Comparison of ENCODE assay signal across 20 cellular contexts in genomic region chr22:32971252-32971651, GRCh38.
"Had no signal": no experiment of that assay in that cellular context is flagged by ENCODE, and none has a peak within 500 bp of the region (broad histone marks: within the 10 kb centered on the region; RNA-seq: fewer than 3 reads in every experiment).

No MANE protein-coding gene starts in this region.

- H3K27me3 ChIP-seq: left lung, neutrophil, right lobe of liver had no signal

- H3K4me1 ChIP-seq: parathyroid adenoma, tibial artery had no signal

- H3K4me1 Mint-ChIP-seq: activated naive CD8-positive, alpha-beta T cell treated with anti-CD3 and anti-CD28 coated beads, Interleukin-2, amount 10 ng/mL, durations not matched to agents 7 days and 5 days; immature natural killer cell; natural killer cell; T-helper 17 cell had no signal

- H3K9me3 ChIP-seq: neutrophil had no signal

- H3K27ac ChIP-seq: left lung, neutrophil, parathyroid adenoma, right lobe of liver, tibial artery had no signal

- H3K36me3 Mint-ChIP-seq: activated naive CD8-positive, alpha-beta T cell treated with anti-CD3 and anti-CD28 coated beads, Interleukin-2, amount 10 ng/mL, durations not matched to agents 7 days and 5 days; immature natural killer cell; natural killer cell had no signal

- H3K9me3 Mint-ChIP-seq: activated naive CD4-positive, alpha-beta T cell treated with anti-CD3 and anti-CD28 coated beads for 36 hours; activated naive CD8-positive, alpha-beta T cell treated with anti-CD3 and anti-CD28 coated beads, Interleukin-2, amount 10 ng/mL, durations not matched to agents 7 days and 5 days; immature natural killer cell; natural killer cell had no signal

- H3K27ac Mint-ChIP-seq: activated naive CD4-positive, alpha-beta T cell treated with anti-CD3 and anti-CD28 coated beads for 36 hours; activated naive CD8-positive, alpha-beta T cell treated with anti-CD3 and anti-CD28 coated beads, Interleukin-2, amount 10 ng/mL, durations not matched to agents 7 days and 5 days; immature natural killer cell; natural killer cell; T-helper 17 cell had no signal

- DNase-seq: activated CD4-positive, alpha-beta T cell treated with anti-CD3 and anti-CD28 coated beads for 4 hours; activated CD4-positive, alpha-beta T cell treated with anti-CD3 and anti-CD28 coated beads, Interleukin-2, amount 50 U/mL, for 48 hours; activated CD4-positive, CD25-positive, alpha-beta regulatory T cell; activated naive CD4-positive, alpha-beta T cell treated with anti-CD3 and anti-CD28 coated beads for 36 hours; activated naive CD8-positive, alpha-beta T cell treated with anti-CD3 and anti-CD28 coated beads, Interleukin-2, amount 10 ng/mL, durations not matched to agents 7 days and 5 days; activated T-cell treated with anti-CD3 and anti-CD28 coated beads, Interleukin-2, amount 50 U/mL, for 48 hours; foreskin fibroblast; immature natural killer cell; left lung; natural killer cell; right lobe of liver; stimulated activated CD4-positive, alpha-beta T cell treated with anti-CD3 and anti-CD28 coated beads, Interleukin-2, amount 100 ng/mL, for 48 hours; stimulated activated naive CD4-positive, alpha-beta T cell treated with Interleukin-2 at 50 U/mL for 16 hours; substantia nigra; T-helper 17 cell; tibial artery had no signal

- H3K36me3 ChIP-seq: left lung, neutrophil, right lobe of liver, tibial artery had no signal

- H3K4me3 ChIP-seq: left lung, lung, right lobe of liver, smooth muscle cell, tibial artery had no signal

- H3K4me3 Mint-ChIP-seq: activated naive CD4-positive, alpha-beta T cell treated with anti-CD3 and anti-CD28 coated beads for 36 hours; activated naive CD8-positive, alpha-beta T cell treated with anti-CD3 and anti-CD28 coated beads, Interleukin-2, amount 10 ng/mL, durations not matched to agents 7 days and 5 days; immature natural killer cell; natural killer cell; T-helper 17 cell had no signal
